ENCODE assay signal across 9 cellular contexts in genomic region chr6:55069132-55069781, GRCh38.
A peak's percentile ranks its signal among the peaks of the same experiment; 100 is the strongest.
DNase-seq lines count a peak whose midpoint lies in the region; ATAC-seq, FAIRE-seq and TF ChIP-seq lines count a peak whose summit lies in the region.
"Had no signal": no experiment of that assay in that cellular context is flagged by ENCODE, and none has a peak within 500 bp of the region (broad histone marks: within the 10 kb centered on the region; RNA-seq: fewer than 3 reads in every experiment).

No MANE protein-coding gene starts in this region.

- FAIRE-seq in GM12878 (lab: Jason Lieb, UNC) = no peak

- no peaks in the 10 kb centered on the region for H3K36me3 ChIP-seq in GM12878 (ENCODE audit: control insufficient read depth in 2 of 2, insufficient read depth in 2 of 2, low read length in 1 of 2)
- no peaks in the 10 kb centered on the region for H3K36me3 ChIP-seq in kidney epithelial cell (ENCODE audit: control insufficient read depth, insufficient read depth, low read length)
- H3K36me3 ChIP-seq in CD8-positive, alpha-beta memory T cell (ENCODE audit: insufficient read depth, low read length) = no peaks in the 10 kb centered on the region

- CTCF ChIA-PET in activated naive CD4-positive, alpha-beta T cell treated with anti-CD3 and anti-CD28 coated beads for 36 hours (lab: Charles Lee) = interaction anchor here (0.6 kb wide), 1 partner anchor 743 kb away, joined by 3 read pairs; no protein-coding TSS in a partner anchor
- CTCF ChIA-PET in GM12878 (lab: Yijun Ruan, JAX) = interaction anchor here (0.6 to 1.6 kb wide), 11 partner anchors 8 to 1083 kb away, joined by 3 to 10 read pairs (median 4); no protein-coding TSS in a partner anchor
- CTCF ChIA-PET in CD8-positive, alpha-beta memory T cell (lab: Charles Lee) = no interaction called here

- RAD21 ChIA-PET in GM12878 (lab: Charles Lee; ENCODE audit: unreplicated experiment) = interaction anchor here (1.0 to 1.8 kb wide), 2 partner anchors 351 to 1083 kb away, joined by 4 to 15 read pairs; no protein-coding TSS in a partner anchor

- BruUV-seq in GM12878 (replicated peaks; lab: Mats Ljungman, UMichigan) = no TSS peak

- peak; percentile 87 for TF ChIP-seq RAD21 in GM12878 (IDR thresholded peaks at IDR 0.05; ENCODE audit: insufficient read depth, low read depth, low read length)

- H3K79me2 ChIP-seq in GM12878 (ENCODE audit: control insufficient read depth, insufficient read depth, low read length) = no peaks in the 10 kb centered on the region

- no peak overlapping the region for H3K27ac ChIP-seq in GM12878 (ENCODE audit: control insufficient read depth, insufficient read depth)
- H3K27ac ChIP-seq in CD8-positive, alpha-beta memory T cell (ENCODE audit: low read depth, low read length) = no peak overlapping the region

- WGBS in GM12878 (ENCODE audit: insufficient coverage, insufficient replicate concordance, low lambda C conversion rate, missing lambda C conversion rate) = 0% methylated on average over 3 of the region's 3 CpGs

- POLR2A ChIA-PET in GM12878 (lab: Charles Lee) = no interaction called here
- POLR2A ChIA-PET in CD8-positive, alpha-beta memory T cell (lab: Charles Lee) = no interaction called here

- H3K4me3 Mint-ChIP-seq in activated naive CD4-positive, alpha-beta T cell treated with anti-CD3 and anti-CD28 coated beads for 36 hours = no peak overlapping the region
- no peak overlapping the region for H3K4me3 Mint-ChIP-seq in CD8-positive, alpha-beta memory T cell
- H3K4me3 Mint-ChIP-seq: stimulated activated naive CD8-positive, alpha-beta T cell treated with anti-CD3 and anti-CD28 coated beads, Interleukin-15, Interleukin-2, amounts not matched to agents 100 ng/mL and 50 ng/mL, for 24 hours had no signal

- H3K27me3 ChIP-seq in GM12878 (replicated peaks in 1 of 2; ENCODE audit: control insufficient read depth in 2 of 2, insufficient read depth in 2 of 2, low read length in 1 of 2) = no peaks in the 10 kb centered on the region
- no peaks in the 10 kb centered on the region for H3K27me3 ChIP-seq in kidney epithelial cell (ENCODE audit: control insufficient read depth, insufficient read depth, low read length)
- H3K27me3 ChIP-seq in CD8-positive, alpha-beta memory T cell (ENCODE audit: insufficient read depth, low read length, poor library complexity, severe bottlenecking) = no peaks in the 10 kb centered on the region

- H3K4me1 Mint-ChIP-seq in activated naive CD4-positive, alpha-beta T cell treated with anti-CD3 and anti-CD28 coated beads for 36 hours (ENCODE audit: low read depth) = no peaks in the 10 kb centered on the region
- H3K4me1 Mint-ChIP-seq in CD8-positive, alpha-beta memory T cell = no peaks in the 10 kb centered on the region

- SMC1A ChIA-PET in GM12878 (lab: Charles Lee; ENCODE audit: uncharacterized antibody, unreplicated experiment) = interaction anchor here (0.7 kb wide), 2 partner anchors 352 to 1223 kb away, joined by 3 read pairs; no protein-coding TSS in a partner anchor

- DNase-seq in activated naive CD4-positive, alpha-beta T cell treated with anti-CD3 and anti-CD28 coated beads for 36 hours = peak; percentile 6
- DNase-seq in activated naive CD4-positive, alpha-beta T cell treated with anti-CD3 and anti-CD28 coated beads, Interleukin-2, amount 50 U/mL, for 72 hours (ENCODE audit: low spot score in 2 of 2) = no peak
- DNase-seq in NCI-H446 (lab: John Stamatoyannopoulos, UW) (peak; percentile 52 to 84), GM12878 (ENCODE audit: low read depth, low spot score) (no peak), kidney epithelial cell (ENCODE audit: low read depth) (peak; percentile 9)
- no peak for DNase-seq in NK-92 treated with Interleukin-12 subunit alpha and Interleukin-12 subunit beta, amount 100 ng/mL, for 24 hours (lab: John Stamatoyannopoulos, UW)
- no peak for DNase-seq in CD8-positive, alpha-beta memory T cell
- no peak for DNase-seq in activated CD4-positive, alpha-beta T cell treated with anti-CD3 and anti-CD28 coated beads for 48 hours

- no peaks in the 10 kb centered on the region for H3K4me1 ChIP-seq in GM12878 (ENCODE audit: control insufficient read depth, insufficient read depth, low read length)
- no peaks in the 10 kb centered on the region for H3K4me1 ChIP-seq in CD8-positive, alpha-beta memory T cell (ENCODE audit: insufficient read depth, low read length)

- no peak overlapping the region for H3K9ac ChIP-seq in GM12878 (ENCODE audit: control insufficient read depth, insufficient read depth, low read length)

- H3K9me3 Mint-ChIP-seq in activated naive CD4-positive, alpha-beta T cell treated with anti-CD3 and anti-CD28 coated beads for 36 hours = peaks cover 11% of the 10 kb centered on the region
- H3K9me3 Mint-ChIP-seq in activated naive CD4-positive, alpha-beta T cell treated with anti-CD3 and anti-CD28 coated beads, Interleukin-2, amount 50 U/mL, for 72 hours = peaks cover 10 to 23% of the 10 kb centered on the region in 2 donors
- H3K9me3 Mint-ChIP-seq in CD8-positive, alpha-beta memory T cell = peaks cover 5 to 48% (median 19%) of the 10 kb centered on the region in 5 donors

- TF ChIP-seq EP300 in GM12878 (IDR thresholded peaks at IDR 0.05; ENCODE audit: borderline replicate concordance in 1 of 2, control insufficient read depth in 1 of 2, low read depth in 2 of 2, low read length in 2 of 2) = no peak

- TF ChIP-seq POLR2A in GM12878 (IDR thresholded peaks at IDR 0.05; ENCODE audit: low read depth, low read length) = no peak

- no peaks in the 10 kb centered on the region for H3K36me3 Mint-ChIP-seq in activated naive CD4-positive, alpha-beta T cell treated with anti-CD3 and anti-CD28 coated beads for 36 hours (ENCODE audit: low read depth)
- H3K36me3 Mint-ChIP-seq in activated naive CD4-positive, alpha-beta T cell treated with anti-CD3 and anti-CD28 coated beads, Interleukin-2, amount 50 U/mL, for 72 hours = no peaks in the 10 kb centered on the region
- no peaks in the 10 kb centered on the region for H3K36me3 Mint-ChIP-seq in CD8-positive, alpha-beta memory T cell

- H3K9me3 ChIP-seq in GM12878 (replicated peaks; ENCODE audit: control insufficient read depth, insufficient read depth, low read length) = no peaks in the 10 kb centered on the region
- H3K9me3 ChIP-seq in CD8-positive, alpha-beta memory T cell (ENCODE audit: low read length) = no peaks in the 10 kb centered on the region

- no peak overlapping the region for H2AFZ ChIP-seq in GM12878 (ENCODE audit: control insufficient read depth, low read depth, low read length)

- no peak overlapping the region for H3K27ac Mint-ChIP-seq in activated naive CD4-positive, alpha-beta T cell treated with anti-CD3 and anti-CD28 coated beads for 36 hours
- no peak overlapping the region for H3K27ac Mint-ChIP-seq in activated naive CD4-positive, alpha-beta T cell treated with anti-CD3 and anti-CD28 coated beads, Interleukin-2, amount 50 U/mL, for 72 hours
- no peak overlapping the region for H3K27ac Mint-ChIP-seq in CD8-positive, alpha-beta memory T cell
- H3K27ac Mint-ChIP-seq: stimulated activated naive CD8-positive, alpha-beta T cell treated with anti-CD3 and anti-CD28 coated beads, Interleukin-15, Interleukin-2, amounts not matched to agents 100 ng/mL and 50 ng/mL, for 24 hours had no signal

- in situ Hi-C loops in GM12878 (cut with MboI) = loop anchor here (5.0 kb wide), 1 partner anchor 1087 kb away; no protein-coding TSS in a partner anchor

- no peak overlapping the region for H3K4me3 ChIP-seq in GM12878
- no peak overlapping the region for H3K4me3 ChIP-seq in kidney epithelial cell (ENCODE audit: low read depth, low read length)
- H3K4me3 ChIP-seq in CD8-positive, alpha-beta memory T cell (ENCODE audit: low read length) = no peak overlapping the region

- H3K27me3 Mint-ChIP-seq in activated naive CD4-positive, alpha-beta T cell treated with anti-CD3 and anti-CD28 coated beads for 36 hours (ENCODE audit: low read depth) = no peaks in the 10 kb centered on the region
- no peaks in the 10 kb centered on the region for H3K27me3 Mint-ChIP-seq in CD8-positive, alpha-beta memory T cell
- H3K27me3 Mint-ChIP-seq: stimulated activated naive CD8-positive, alpha-beta T cell treated with anti-CD3 and anti-CD28 coated beads, Interleukin-15, Interleukin-2, amounts not matched to agents 100 ng/mL and 50 ng/mL, for 24 hours had no signal

- no peak for ATAC-seq in activated naive CD4-positive, alpha-beta T cell treated with anti-CD3 and anti-CD28 coated beads, Interleukin-2, amount 50 U/mL, for 72 hours
- ATAC-seq in GM12878 = peak; percentile 58

- TF ChIP-seq CTCF in GM12878 (IDR thresholded peaks at IDR 0.05 in 2 of 3, conservative IDR thresholded peaks at IDR 0.05 in 1 of 3; ENCODE audit: control insufficient read depth in 2 of 3, extremely low read depth in 1 of 3, insufficient read depth in 1 of 3, low read depth in 3 of 3, low read length in 3 of 3) (peak; percentile 50 to 57 (median 54); a peak in 5 of 6 replicates), kidney epithelial cell (IDR thresholded peaks at IDR 0.05; ENCODE audit: insufficient read depth, low read length, poor library complexity, severe bottlenecking) (peak; percentile 71)

- H4K20me1 ChIP-seq in GM12878 (ENCODE audit: control insufficient read depth, insufficient read depth) = no peaks in the 10 kb centered on the region

- no peak overlapping the region for H3K4me2 ChIP-seq in GM12878 (ENCODE audit: control insufficient read depth, insufficient read depth)

- intact Hi-C loops in activated naive CD4-positive, alpha-beta T cell treated with anti-CD3 and anti-CD28 coated beads for 36 hours (cut with micrococcal nuclease) = loop anchor here (2.0 kb wide), 1 partner anchor 350 kb away; no protein-coding TSS in a partner anchor
- intact Hi-C loops in GM12878 (cut with micrococcal nuclease; ENCODE audit: unreplicated experiment) = loop anchor here (1.0 kb wide), 2 partner anchors 351 to 1083 kb away; no protein-coding TSS in a partner anchor

TF ChIP-seq in GM12878, 131 proteins besides CTCF, POLR2A, EP300 and RAD21:
- TF ChIP-seq SMC3 (IDR thresholded peaks at IDR 0.05; ENCODE audit: borderline replicate concordance, low read length) (peak; percentile 56; the same call in 1 of the 2 replicates), BCL11A (IDR thresholded peaks at IDR 0.05; ENCODE audit: low read depth, low read length) (no peak)

Comparison
In these comparisons a context has a peak if more than half of its experiments do, and no peak if none do; other contexts are left out.
1. DNase-seq: peak in activated naive CD4-positive, alpha-beta T cell treated with anti-CD3 and anti-CD28 coated beads for 36 hours (single experiment), NCI-H446 (2 of 2) and kidney epithelial cell (single experiment); none in activated naive CD4-positive, alpha-beta T cell treated with anti-CD3 and anti-CD28 coated beads, Interleukin-2, amount 50 U/mL, for 72 hours (0 of 2), GM12878 (single experiment), NK-92 treated with Interleukin-12 subunit alpha and Interleukin-12 subunit beta, amount 100 ng/mL, for 24 hours (single experiment), CD8-positive, alpha-beta memory T cell (0 of 5) and activated CD4-positive, alpha-beta T cell treated with anti-CD3 and anti-CD28 coated beads for 48 hours (single experiment).